1 cellular context compared by ENCODE assay signal in genomic region chr5:138026793-138027192, GRCh38.
TF ChIP-seq lines count a peak whose summit lies in the region.

No MANE protein-coding gene starts in this region.

TF ChIP-seq in HEK293, 187 proteins besides CTCF, POLR2A, EP300 and RAD21 (continued from another document):
- TF ChIP-seq ZBTB11 (tag by site-specific recombination; conservative IDR thresholded peaks at IDR 0.05; ENCODE audit: low read depth), result peak; percentile 85
- TF ChIP-seq ZNF791 (tag by site-specific recombination; IDR thresholded peaks at IDR 0.05), result peak; percentile 51; the same call in 1 of the 2 replicates
